Comparison of ENCODE assay signal across 13 cellular contexts in the genomic region with DNA sequence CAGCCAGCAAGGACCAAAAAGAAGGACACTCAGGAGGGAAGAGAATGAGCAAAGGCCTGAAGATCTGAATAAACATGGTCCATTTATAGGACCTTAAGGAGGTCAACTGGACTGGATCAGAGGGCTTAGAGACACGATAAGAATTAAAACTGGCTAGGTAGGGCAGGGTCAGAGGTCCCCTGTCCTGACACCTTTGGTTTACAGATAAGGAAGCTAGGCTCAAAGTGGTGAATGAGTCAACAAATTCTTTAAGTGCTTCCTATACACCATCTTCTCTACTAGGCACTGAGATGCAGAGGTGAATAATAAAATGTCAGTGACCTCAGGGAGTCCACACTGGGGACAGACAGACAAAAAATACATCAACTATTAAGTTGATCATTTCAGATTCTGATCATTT.
DNase-seq lines count a peak whose midpoint lies in the region; ATAC-seq, FAIRE-seq and TF ChIP-seq lines count a peak whose summit lies in the region.
"Had no signal": no experiment of that assay in that cellular context is flagged by ENCODE, and none has a peak within 500 bp of the region (broad histone marks: within the 10 kb centered on the region; RNA-seq: fewer than 3 reads in every experiment).

No MANE protein-coding gene starts in this region.

- peaks cover 66% of the 10 kb centered on the region for H3K4me1 ChIP-seq in left ventricle myocardium inferior

- DNase-seq in left ventricle myocardium inferior (no peak), Right ventricle myocardium superior (no peak), RCC 7860 (ENCODE audit: low spot score) (peak; percentile 77), NCI-H1694 treated with DMSO at 0.1 percent for 48 hours (lab: John Stamatoyannopoulos, UW) (no peak), NCI-H446 treated with DMSO at 0.1 percent for 48 hours (lab: John Stamatoyannopoulos, UW) (no peak)
- DNase-seq: caudate nucleus, GOT3, T-helper 9 cell had no signal

- no peaks in the 10 kb centered on the region for H3K36me3 ChIP-seq in left ventricle myocardium inferior

- H3K27ac ChIP-seq in left ventricle myocardium inferior (replicated peaks), result peak overlapping the region; percentile 13
- H3K27ac ChIP-seq: BLaER1 treated with 17β-estradiol and CSF1 and Interleukin-3, amounts not matched to agents 10 nM and 100 nM had no signal

- H3K27me3 ChIP-seq in left ventricle myocardium inferior (ENCODE audit: low read depth), result no peaks in the 10 kb centered on the region
- H3K27me3 ChIP-seq: BLaER1 treated with 17β-estradiol and CSF1 and Interleukin-3, amounts not matched to agents 10 nM and 100 nM had no signal

- intact Hi-C loops in left ventricle myocardium inferior (cut with micrococcal nuclease) (no loop called here), Right ventricle myocardium superior (cut with DNase I) (no loop called here)

- ATAC-seq in Right ventricle myocardium superior (ENCODE audit: poor library complexity) (no peak), esophagus mucosa (peak; percentile 41), GM21528 (IDR thresholded peaks at IDR 0.05; ENCODE audit: low FRiP score, unreplicated experiment) (no peak), HG03432 (IDR thresholded peaks at IDR 0.05; ENCODE audit: unreplicated experiment) (no peak)

- H3K9me3 ChIP-seq in left ventricle myocardium inferior (replicated peaks), result no peaks in the 10 kb centered on the region

- no peak for TF ChIP-seq CTCF in left ventricle myocardium inferior (IDR thresholded peaks at IDR 0.05; ENCODE audit: borderline replicate concordance)

- H3K4me3 ChIP-seq in left ventricle myocardium inferior, result no peak overlapping the region
- H3K4me3 ChIP-seq: BLaER1 treated with 17β-estradiol and CSF1 and Interleukin-3, amounts not matched to agents 10 nM and 100 nM had no signal

- peak; percentile 88 for FAIRE-seq in RCC 7860 (lab: Jason Lieb, UNC)
- FAIRE-seq: urothelium cell line had no signal
